25 cellular contexts compared by ENCODE assay signal in the genomic region with DNA sequence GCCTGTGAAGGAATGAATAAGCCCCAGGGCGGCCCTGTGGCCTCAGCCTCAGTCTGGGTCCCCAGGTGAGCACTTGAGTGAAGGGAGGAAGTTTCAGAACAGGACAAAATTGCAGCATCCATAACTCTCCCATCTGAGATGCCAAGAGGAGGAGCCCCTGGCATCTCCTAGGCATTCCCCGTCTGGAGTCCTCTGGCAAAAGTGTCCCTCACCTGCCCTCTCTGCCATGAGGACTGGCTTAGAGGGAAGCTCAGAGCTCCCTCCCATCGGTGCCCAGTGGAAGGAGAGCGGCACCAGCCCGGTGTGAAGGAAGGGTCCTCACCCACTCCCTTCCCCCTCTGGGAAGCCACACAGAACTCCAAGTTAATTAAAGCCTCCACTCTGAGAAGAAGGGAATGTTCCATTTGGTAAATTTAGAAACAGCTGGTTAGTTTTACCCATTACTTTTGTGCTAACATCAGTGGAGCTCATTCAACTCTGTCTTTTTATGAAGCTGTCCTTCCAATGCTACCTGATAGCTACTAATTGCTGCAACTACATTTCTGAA.
"Had no signal": no experiment of that assay in that cellular context is flagged by ENCODE, and none has a peak within 500 bp of the region (broad histone marks: within the 10 kb centered on the region; RNA-seq: fewer than 3 reads in every experiment).

No MANE protein-coding gene starts in this region.

- H3K4me1 Mint-ChIP-seq: naive thymus-derived CD4-positive, alpha-beta T cell had no signal

- H2AFZ ChIP-seq: parathyroid adenoma had no signal

- H3K36me3 ChIP-seq: esophagus muscularis mucosa, gastrocnemius medialis, left lung, right atrium auricular region, sigmoid colon, stomach, thoracic aorta, transverse colon had no signal

- H3K27ac ChIP-seq: epithelial cell of prostate, esophagus muscularis mucosa, gastrocnemius medialis, left lung, parathyroid adenoma, psoas muscle, right atrium auricular region, sigmoid colon, stomach, thoracic aorta, transverse colon had no signal

- DNase-seq: cerebellar nuclear complex; effector memory CD8-positive, alpha-beta T cell; gastrocnemius medialis; islet precursor cell; left lung; mesenchymal stem cell; midbrain; naive thymus-derived CD4-positive, alpha-beta T cell; occipital lobe; psoas muscle; sigmoid colon; small intestine; stimulated activated CD4-positive, alpha-beta T cell treated with anti-CD3 and anti-CD28 coated beads, Interleukin-12 subunit alpha, Interleukin-12 subunit beta, amount 100 ng/mL, for 4 hours; stimulated activated naive CD4-positive, alpha-beta T cell; stomach; substantia nigra; transverse colon had no signal

- ATAC-seq: effector memory CD8-positive, alpha-beta T cell; gastrocnemius medialis; left lung; naive thymus-derived CD4-positive, alpha-beta T cell; psoas muscle had no signal

- H3K27ac Mint-ChIP-seq: dendritic cell treated with granulocyte-macrophage colony-stimulating factor and Interleukin-4, amounts not matched to agents 40 ng/mL and 50 ng/mL, for 4 days; effector memory CD8-positive, alpha-beta T cell; naive thymus-derived CD4-positive, alpha-beta T cell had no signal

- H3K27me3 ChIP-seq: gastrocnemius medialis, left lung, right atrium auricular region, sigmoid colon, stomach, transverse colon had no signal

- H3K9me3 Mint-ChIP-seq: dendritic cell treated with granulocyte-macrophage colony-stimulating factor and Interleukin-4, amounts not matched to agents 40 ng/mL and 50 ng/mL, for 4 days; effector memory CD8-positive, alpha-beta T cell had no signal

- H3K4me1 ChIP-seq: gastrocnemius medialis, left lung, parathyroid adenoma, psoas muscle, right atrium auricular region, sigmoid colon, stomach, transverse colon had no signal

- H3K36me3 Mint-ChIP-seq: naive thymus-derived CD4-positive, alpha-beta T cell had no signal

- H3K4me3 ChIP-seq: esophagus muscularis mucosa, gastrocnemius medialis, left lung, lung, psoas muscle, right atrium auricular region, sigmoid colon, stomach, thoracic aorta, transverse colon had no signal

- H3K9me3 ChIP-seq: esophagus muscularis mucosa, gastrocnemius medialis, psoas muscle, right atrium auricular region, sigmoid colon, stomach, thoracic aorta, transverse colon had no signal

- H3K4me3 Mint-ChIP-seq: dendritic cell treated with granulocyte-macrophage colony-stimulating factor and Interleukin-4, amounts not matched to agents 40 ng/mL and 50 ng/mL, for 4 days; effector memory CD8-positive, alpha-beta T cell; naive thymus-derived CD4-positive, alpha-beta T cell; neural crest cell had no signal

- H3K79me2 ChIP-seq: parathyroid adenoma had no signal

- H3K9ac ChIP-seq: parathyroid adenoma had no signal

- H3K27me3 Mint-ChIP-seq: dendritic cell treated with granulocyte-macrophage colony-stimulating factor and Interleukin-4, amounts not matched to agents 40 ng/mL and 50 ng/mL, for 4 days had no signal
